Comparison of ENCODE assay signal across 8 cellular contexts in the genomic region with DNA sequence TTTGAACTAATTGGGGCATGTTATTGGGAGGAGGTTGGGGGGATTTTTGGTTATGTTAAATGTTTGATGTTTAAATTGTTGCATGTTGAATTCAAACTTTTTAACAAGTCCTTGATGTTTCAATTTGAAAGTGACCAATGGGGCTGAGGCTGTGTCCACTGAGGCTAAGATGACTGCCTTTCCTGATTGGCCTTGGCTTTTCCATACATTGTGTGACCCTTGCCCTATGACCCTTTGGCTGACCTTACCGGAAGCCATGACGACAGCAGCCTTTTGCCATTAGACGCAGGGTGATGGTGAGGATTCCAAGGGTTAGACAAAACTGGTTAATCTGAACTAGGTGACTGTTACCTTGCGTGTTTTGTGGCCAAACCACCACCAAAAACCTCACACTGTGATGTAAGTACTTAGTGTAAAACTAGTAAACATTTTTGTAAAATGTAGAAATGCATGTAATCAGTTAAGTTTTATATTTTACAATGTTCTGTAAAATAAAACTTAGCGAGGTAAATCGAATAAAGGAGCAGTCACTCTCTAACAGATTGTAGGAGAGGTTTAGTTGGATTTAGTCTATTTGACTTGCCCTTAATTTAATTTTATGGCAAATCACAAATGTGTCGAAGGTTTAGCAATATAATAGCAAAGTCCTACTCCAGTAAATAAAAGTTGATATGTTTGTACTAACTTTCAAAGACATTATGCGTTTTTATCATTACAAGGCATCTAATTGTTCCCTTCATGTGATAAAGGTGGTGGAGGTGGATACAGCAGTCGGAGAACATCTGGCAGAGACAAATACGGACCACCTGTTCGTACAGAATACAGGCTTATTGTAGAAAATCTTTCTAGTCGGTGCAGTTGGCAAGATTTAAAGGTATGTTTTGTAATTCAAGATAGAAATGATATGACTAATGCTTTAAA.
A peak's percentile ranks its signal among the peaks of the same experiment; 100 is the strongest.
DNase-seq lines count a peak whose midpoint lies in the region; ATAC-seq lines count a peak whose summit lies in the region.

No MANE protein-coding gene starts in this region.

- peak overlapping the region; percentile 93 for H3K4me3 ChIP-seq in iPS-11a (ENCODE audit: low read depth, low read length)

- ATAC-seq in stimulated activated memory B cell treated with anti-CD40 and anti-IgM and Interleukin-4, amounts not matched to agents 10 μg/mL and 1 μg/mL and 100 μg/mL, for 72 hours, result no peak
- ATAC-seq in GM18868 (IDR thresholded peaks at IDR 0.05; ENCODE audit: unreplicated experiment), result no peak

- H3K36me3 Mint-ChIP-seq in stimulated activated memory B cell treated with anti-CD40 and anti-IgM and Interleukin-4, amounts not matched to agents 10 μg/mL and 1 μg/mL and 100 μg/mL, for 72 hours, result peaks cover 40% of the 10 kb centered on the region

- peak; percentile 15 for DNase-seq in activated naive CD4-positive, alpha-beta T cell treated with Interleukin-2 at 50 U/mL for 16 hours
- DNase-seq in activated naive CD4-positive, alpha-beta T cell (lab: John Stamatoyannopoulos, UW), result no peak
- DNase-seq in activated T-cell treated with anti-CD3 and anti-CD28 coated beads, Interleukin-2, amount 50 U/mL, for 48 hours, result peak; percentile 33 to 39
- DNase-seq in NCI-H2029 (lab: John Stamatoyannopoulos, UW), result no peak
- DNase-seq in NCI-H2107 treated with DMSO at 0.1 percent for 48 hours (lab: John Stamatoyannopoulos, UW; ENCODE audit: unreplicated experiment), result no peak

- no peaks in the 10 kb centered on the region for H3K9me3 Mint-ChIP-seq in stimulated activated memory B cell treated with anti-CD40 and anti-IgM and Interleukin-4, amounts not matched to agents 10 μg/mL and 1 μg/mL and 100 μg/mL, for 72 hours

- H3K4me3 Mint-ChIP-seq in stimulated activated memory B cell treated with anti-CD40 and anti-IgM and Interleukin-4, amounts not matched to agents 10 μg/mL and 1 μg/mL and 100 μg/mL, for 72 hours, result peak overlapping the region; percentile 87

- peaks cover 13% of the 10 kb centered on the region for H3K4me1 Mint-ChIP-seq in stimulated activated memory B cell treated with anti-CD40 and anti-IgM and Interleukin-4, amounts not matched to agents 10 μg/mL and 1 μg/mL and 100 μg/mL, for 72 hours

- H3K27me3 Mint-ChIP-seq in stimulated activated memory B cell treated with anti-CD40 and anti-IgM and Interleukin-4, amounts not matched to agents 10 μg/mL and 1 μg/mL and 100 μg/mL, for 72 hours, result peaks cover 3% of the 10 kb centered on the region

- peak overlapping the region; percentile 100 for H3K27ac Mint-ChIP-seq in stimulated activated memory B cell treated with anti-CD40 and anti-IgM and Interleukin-4, amounts not matched to agents 10 μg/mL and 1 μg/mL and 100 μg/mL, for 72 hours

Comparison
In these comparisons a context has a peak if more than half of its experiments do, and no peak if none do; other contexts are left out.
1. DNase-seq: peak in activated naive CD4-positive, alpha-beta T cell treated with Interleukin-2 at 50 U/mL for 16 hours (single experiment) and activated T-cell treated with anti-CD3 and anti-CD28 coated beads, Interleukin-2, amount 50 U/mL, for 48 hours (2 of 2); none in activated naive CD4-positive, alpha-beta T cell (0 of 4), NCI-H2029 (single experiment) and NCI-H2107 treated with DMSO at 0.1 percent for 48 hours (single experiment).